In genomic region chr21:44619886-44620285, GRCh38 we compare ENCODE assay signal across 22 cellular contexts. TPM values are rescaled to one million over a fixed set of nuclear protein-coding genes. Genes with fewer than 3 reads are reported as not detected.
DNase-seq lines count a peak whose midpoint lies in the region; ATAC-seq, FAIRE-seq and TF ChIP-seq lines count a peak whose summit lies in the region.
"Had no signal": no experiment of that assay in that cellular context is flagged by ENCODE, and none has a peak within 500 bp of the region (broad histone marks: within the 10 kb centered on the region; RNA-seq: fewer than 3 reads in every experiment).

No MANE protein-coding gene starts in this region.

- peaks cover 7% of the 10 kb centered on the region for H3K9me3 ChIP-seq in CD8-positive, alpha-beta memory T cell (ENCODE audit: low read length)

- peaks cover 47% of the 10 kb centered on the region for H3K4me1 ChIP-seq in CD8-positive, alpha-beta memory T cell (ENCODE audit: insufficient read depth, low read length)

- no peak overlapping the region for H3K27ac ChIP-seq in CD8-positive, alpha-beta memory T cell (ENCODE audit: low read depth, low read length)

- peaks cover 40% of the 10 kb centered on the region for H3K4me1 Mint-ChIP-seq in activated naive CD4-positive, alpha-beta T cell treated with anti-CD3 and anti-CD28 coated beads for 36 hours (ENCODE audit: low read depth)
- H3K4me1 Mint-ChIP-seq in CD8-positive, alpha-beta memory T cell, result peaks cover 47 to 60% (median 56%) of the 10 kb centered on the region in 3 donors
- peaks cover 27% of the 10 kb centered on the region for H3K4me1 Mint-ChIP-seq in activated T-helper 1 cell treated with anti-CD3 and anti-CD28 coated beads, Interleukin-12 subunit alpha, Interleukin-12 subunit beta, Interleukin-2, Interleukin-4 antibody, amounts not matched to agents 30 ng/mL and 10 ng/mL and 1 ng/mL, durations not matched to agents 14 hours and 24 hours and 36 hours (ENCODE audit: low read depth)
- H3K4me1 Mint-ChIP-seq in natural killer cell treated with Interleukin-12 subunit alpha and Interleukin-12 subunit beta and Interleukin-15 and Interleukin-18, amount 100 ng/mL, for 72 hours (ENCODE audit: low read depth in 2 of 2), result peaks cover 17 to 29% of the 10 kb centered on the region in 2 donors

- CTCF ChIA-PET in activated naive CD4-positive, alpha-beta T cell treated with anti-CD3 and anti-CD28 coated beads for 36 hours (lab: Charles Lee), result interaction anchor here (1.2 kb wide), 1 partner anchor 18 kb away, joined by 3 read pairs; no protein-coding TSS in a partner anchor
- CTCF ChIA-PET in CD8-positive, alpha-beta memory T cell (lab: Charles Lee), result interaction anchor here (1.3 to 3.1 kb wide), 5 partner anchors 18 to 110 kb away, joined by 3 to 14 read pairs (median 5); partner anchors contain the start of genes KRTAP10-10 and KRTAP12-3

- H3K36me3 Mint-ChIP-seq in activated naive CD4-positive, alpha-beta T cell treated with anti-CD3 and anti-CD28 coated beads for 36 hours (ENCODE audit: low read depth), result peaks cover 16% of the 10 kb centered on the region
- peaks cover 15 to 48% (median 21%) of the 10 kb centered on the region in 3 donors for H3K36me3 Mint-ChIP-seq in CD8-positive, alpha-beta memory T cell
- H3K36me3 Mint-ChIP-seq in activated T-helper 1 cell treated with anti-CD3 and anti-CD28 coated beads, Interleukin-12 subunit alpha, Interleukin-12 subunit beta, Interleukin-2, Interleukin-4 antibody, amounts not matched to agents 30 ng/mL and 10 ng/mL and 1 ng/mL, durations not matched to agents 14 hours and 24 hours and 36 hours (ENCODE audit: low read depth), result peaks cover 32% of the 10 kb centered on the region
- peaks cover 47% of the 10 kb centered on the region for H3K36me3 Mint-ChIP-seq in natural killer cell treated with Interleukin-12 subunit alpha and Interleukin-12 subunit beta and Interleukin-15 and Interleukin-18, amount 100 ng/mL, for 72 hours

- POLR2A ChIA-PET in CD8-positive, alpha-beta memory T cell (lab: Charles Lee), result interaction anchor here (1.9 kb wide), 1 partner anchor 38 kb away, joined by 23 read pairs; the partner anchor contains the start of gene KRTAP12-3

- no peaks in the 10 kb centered on the region for H3K36me3 ChIP-seq in CD8-positive, alpha-beta memory T cell (ENCODE audit: insufficient read depth, low read length)

- FAIRE-seq in GM12892 (lab: Jason Lieb, UNC), result no peak
- FAIRE-seq: GM19239 had no signal

- H3K27me3 Mint-ChIP-seq in activated naive CD4-positive, alpha-beta T cell treated with anti-CD3 and anti-CD28 coated beads for 36 hours (ENCODE audit: low read depth), result no peaks in the 10 kb centered on the region
- H3K27me3 Mint-ChIP-seq in CD8-positive, alpha-beta memory T cell, result no peaks in the 10 kb centered on the region
- peaks cover 4% of the 10 kb centered on the region for H3K27me3 Mint-ChIP-seq in activated T-helper 1 cell treated with anti-CD3 and anti-CD28 coated beads, Interleukin-12 subunit alpha, Interleukin-12 subunit beta, Interleukin-2, Interleukin-4 antibody, amounts not matched to agents 30 ng/mL and 10 ng/mL and 1 ng/mL, durations not matched to agents 14 hours and 24 hours and 36 hours (ENCODE audit: insufficient read depth)
- no peaks in the 10 kb centered on the region for H3K27me3 Mint-ChIP-seq in natural killer cell treated with Interleukin-12 subunit alpha and Interleukin-12 subunit beta and Interleukin-15 and Interleukin-18, amount 100 ng/mL, for 72 hours

- DNase-seq in activated naive CD4-positive, alpha-beta T cell treated with anti-CD3 and anti-CD28 coated beads for 36 hours, result no peak
- no peak for DNase-seq in activated naive CD4-positive, alpha-beta T cell (lab: John Stamatoyannopoulos, UW)
- no peak for DNase-seq in CD8-positive, alpha-beta memory T cell
- no peak for DNase-seq in activated T-helper 1 cell treated with anti-CD3 and anti-CD28 coated beads, Interleukin-12 subunit alpha, Interleukin-12 subunit beta, Interleukin-2, Interleukin-4 antibody, amounts not matched to agents 30 ng/mL and 10 ng/mL and 1 ng/mL, durations not matched to agents 14 hours and 24 hours and 36 hours (ENCODE audit: low spot score)
- no peak for DNase-seq in natural killer cell treated with Interleukin-12 subunit alpha and Interleukin-12 subunit beta and Interleukin-15 and Interleukin-18, amount 100 ng/mL, for 72 hours (ENCODE audit: low spot score)
- no peak for DNase-seq in NCI-H510A (lab: John Stamatoyannopoulos, UW)
- no peak for DNase-seq in GM12892 (ENCODE audit: insufficient read length)
- no peak for DNase-seq in D341Med (ENCODE audit: low spot score)
- DNase-seq: C1 segment of cervical spinal cord, DMS53, IMR-90, Kasumi-1, MM.1S, NCI-H1092 treated with DMSO at 0.1 percent for 48 hours, NCI-H1694, NCI-H345, NCI-H526 treated with DMSO at 0.1 percent for 48 hours had no signal

- H3K4me3 Mint-ChIP-seq in activated naive CD4-positive, alpha-beta T cell treated with anti-CD3 and anti-CD28 coated beads for 36 hours, result no peak overlapping the region
- peak overlapping the region in 3 of 7 donors; percentile 18 to 44 (median 20) for H3K4me3 Mint-ChIP-seq in CD8-positive, alpha-beta memory T cell
- H3K4me3 Mint-ChIP-seq in activated T-helper 1 cell treated with anti-CD3 and anti-CD28 coated beads, Interleukin-12 subunit alpha, Interleukin-12 subunit beta, Interleukin-2, Interleukin-4 antibody, amounts not matched to agents 30 ng/mL and 10 ng/mL and 1 ng/mL, durations not matched to agents 14 hours and 24 hours and 36 hours, result no peak overlapping the region
- H3K4me3 Mint-ChIP-seq in natural killer cell treated with Interleukin-12 subunit alpha and Interleukin-12 subunit beta and Interleukin-15 and Interleukin-18, amount 100 ng/mL, for 72 hours, result no peak overlapping the region

- TF ChIP-seq POLR2A in GM12892 (IDR thresholded peaks at IDR 0.05; ENCODE audit: low read depth, low read length), result no peak

- no peak overlapping the region for H3K4me3 ChIP-seq in CD8-positive, alpha-beta memory T cell (ENCODE audit: low read length)

- H3K9me3 Mint-ChIP-seq in activated naive CD4-positive, alpha-beta T cell treated with anti-CD3 and anti-CD28 coated beads for 36 hours, result peaks cover 47% of the 10 kb centered on the region
- H3K9me3 Mint-ChIP-seq in CD8-positive, alpha-beta memory T cell, result peaks cover 30 to 49% (median 45%) of the 10 kb centered on the region in 5 donors
- H3K9me3 Mint-ChIP-seq in activated T-helper 1 cell treated with anti-CD3 and anti-CD28 coated beads, Interleukin-12 subunit alpha, Interleukin-12 subunit beta, Interleukin-2, Interleukin-4 antibody, amounts not matched to agents 30 ng/mL and 10 ng/mL and 1 ng/mL, durations not matched to agents 14 hours and 24 hours and 36 hours, result peaks cover 66% of the 10 kb centered on the region
- peaks cover 34% of the 10 kb centered on the region for H3K9me3 Mint-ChIP-seq in natural killer cell treated with Interleukin-12 subunit alpha and Interleukin-12 subunit beta and Interleukin-15 and Interleukin-18, amount 100 ng/mL, for 72 hours

- peak overlapping the region; percentile 93 for H3K27ac Mint-ChIP-seq in activated naive CD4-positive, alpha-beta T cell treated with anti-CD3 and anti-CD28 coated beads for 36 hours
- peak overlapping the region in 7 of 8 donors; percentile 44 to 95 (median 91) for H3K27ac Mint-ChIP-seq in CD8-positive, alpha-beta memory T cell
- H3K27ac Mint-ChIP-seq in activated T-helper 1 cell treated with anti-CD3 and anti-CD28 coated beads, Interleukin-12 subunit alpha, Interleukin-12 subunit beta, Interleukin-2, Interleukin-4 antibody, amounts not matched to agents 30 ng/mL and 10 ng/mL and 1 ng/mL, durations not matched to agents 14 hours and 24 hours and 36 hours, result peak overlapping the region; percentile 11
- H3K27ac Mint-ChIP-seq in natural killer cell treated with Interleukin-12 subunit alpha and Interleukin-12 subunit beta and Interleukin-15 and Interleukin-18, amount 100 ng/mL, for 72 hours, result peak overlapping the region; percentile 68 to 91

- no peak for ATAC-seq in natural killer cell treated with Interleukin-12 subunit alpha and Interleukin-12 subunit beta and Interleukin-15 and Interleukin-18, amount 100 ng/mL, for 72 hours

- intact Hi-C loops in activated naive CD4-positive, alpha-beta T cell treated with anti-CD3 and anti-CD28 coated beads for 36 hours (cut with micrococcal nuclease), result loop anchor here (1.0 kb wide), 2 partner anchors 38 to 73 kb away; no protein-coding TSS in a partner anchor
- intact Hi-C loops in activated T-helper 1 cell treated with anti-CD3 and anti-CD28 coated beads, Interleukin-12 subunit alpha, Interleukin-12 subunit beta, Interleukin-2, Interleukin-4 antibody, amounts not matched to agents 30 ng/mL and 10 ng/mL and 1 ng/mL, durations not matched to agents 14 hours and 24 hours and 36 hours (cut with micrococcal nuclease), result loop anchor here (5.0 kb wide), 1 partner anchor 37 kb away; the partner anchor contains the start of gene KRTAP12-3

- no peaks in the 10 kb centered on the region for H3K27me3 ChIP-seq in CD8-positive, alpha-beta memory T cell (ENCODE audit: insufficient read depth, low read length, poor library complexity, severe bottlenecking)

RNA-seq across cellular contexts. Expression of gene KRTAP10-9, which starts 7.0 kb away (rescaled TPM):
- total RNA-seq in activated naive CD4-positive, alpha-beta T cell treated with anti-CD3 and anti-CD28 coated beads for 36 hours, result not detected
- total RNA-seq in CD8-positive, alpha-beta memory T cell, result not detected
- not detected for polyA plus RNA-seq in CD8-positive, alpha-beta memory T cell
- total RNA-seq in activated T-helper 1 cell treated with anti-CD3 and anti-CD28 coated beads, Interleukin-12 subunit alpha, Interleukin-12 subunit beta, Interleukin-2, Interleukin-4 antibody, amounts not matched to agents 30 ng/mL and 10 ng/mL and 1 ng/mL, durations not matched to agents 14 hours and 24 hours and 36 hours, result not detected in 2 replicates
- total RNA-seq in natural killer cell treated with Interleukin-12 subunit alpha and Interleukin-12 subunit beta and Interleukin-15 and Interleukin-18, amount 100 ng/mL, for 72 hours, result not detected
- not detected for polyA plus RNA-seq in GM12892 (2012; ENCODE audit: missing spikeins)
- total RNA-seq: A673, H4, HT-29, IMR-90, OCI-LY7 had no signal
- polyA plus RNA-seq: IMR-90 had no signal

RNA-seq across cellular contexts. Expression of gene KRTAP10-8, which starts 8.0 kb away (rescaled TPM):
- total RNA-seq in activated naive CD4-positive, alpha-beta T cell treated with anti-CD3 and anti-CD28 coated beads for 36 hours, result not detected
- total RNA-seq in CD8-positive, alpha-beta memory T cell, result not detected
- not detected for polyA plus RNA-seq in CD8-positive, alpha-beta memory T cell
- total RNA-seq in activated T-helper 1 cell treated with anti-CD3 and anti-CD28 coated beads, Interleukin-12 subunit alpha, Interleukin-12 subunit beta, Interleukin-2, Interleukin-4 antibody, amounts not matched to agents 30 ng/mL and 10 ng/mL and 1 ng/mL, durations not matched to agents 14 hours and 24 hours and 36 hours, result not detected in 2 replicates
- not detected for total RNA-seq in natural killer cell treated with Interleukin-12 subunit alpha and Interleukin-12 subunit beta and Interleukin-15 and Interleukin-18, amount 100 ng/mL, for 72 hours
- polyA plus RNA-seq in GM12892 (2012; ENCODE audit: missing spikeins), result not detected
- total RNA-seq: A673, H4, HT-29, IMR-90, OCI-LY7 had no signal
- polyA plus RNA-seq: IMR-90 had no signal

RNA-seq across cellular contexts. Expression of gene KRTAP10-10, which starts 17.3 kb away (rescaled TPM):
- total RNA-seq in activated naive CD4-positive, alpha-beta T cell treated with anti-CD3 and anti-CD28 coated beads for 36 hours, result not detected
- not detected for total RNA-seq in CD8-positive, alpha-beta memory T cell
- polyA plus RNA-seq in CD8-positive, alpha-beta memory T cell, result not detected
- total RNA-seq in activated T-helper 1 cell treated with anti-CD3 and anti-CD28 coated beads, Interleukin-12 subunit alpha, Interleukin-12 subunit beta, Interleukin-2, Interleukin-4 antibody, amounts not matched to agents 30 ng/mL and 10 ng/mL and 1 ng/mL, durations not matched to agents 14 hours and 24 hours and 36 hours, result not detected in 2 replicates
- not detected for total RNA-seq in natural killer cell treated with Interleukin-12 subunit alpha and Interleukin-12 subunit beta and Interleukin-15 and Interleukin-18, amount 100 ng/mL, for 72 hours
- not detected for polyA plus RNA-seq in GM12892 (2012; ENCODE audit: missing spikeins)
- total RNA-seq: A673, H4, HT-29, IMR-90, OCI-LY7 had no signal
- polyA plus RNA-seq: IMR-90 had no signal

RNA-seq across cellular contexts. Expression of gene KRTAP10-7, which starts 19.5 kb away (rescaled TPM):
- not detected for total RNA-seq in activated naive CD4-positive, alpha-beta T cell treated with anti-CD3 and anti-CD28 coated beads for 36 hours
- not detected for total RNA-seq in CD8-positive, alpha-beta memory T cell
- polyA plus RNA-seq in CD8-positive, alpha-beta memory T cell, result not detected
- total RNA-seq in activated T-helper 1 cell treated with anti-CD3 and anti-CD28 coated beads, Interleukin-12 subunit alpha, Interleukin-12 subunit beta, Interleukin-2, Interleukin-4 antibody, amounts not matched to agents 30 ng/mL and 10 ng/mL and 1 ng/mL, durations not matched to agents 14 hours and 24 hours and 36 hours, result not detected in 2 replicates
- total RNA-seq in natural killer cell treated with Interleukin-12 subunit alpha and Interleukin-12 subunit beta and Interleukin-15 and Interleukin-18, amount 100 ng/mL, for 72 hours, result not detected
- not detected for polyA plus RNA-seq in GM12892 (2012; ENCODE audit: missing spikeins)
- total RNA-seq: A673, H4, HT-29, IMR-90, OCI-LY7 had no signal
- polyA plus RNA-seq: IMR-90 had no signal

RNA-seq across cellular contexts. Expression of gene KRTAP10-11, which starts 26.3 kb away (rescaled TPM):
- total RNA-seq in activated naive CD4-positive, alpha-beta T cell treated with anti-CD3 and anti-CD28 coated beads for 36 hours, result not detected
- total RNA-seq in CD8-positive, alpha-beta memory T cell, result not detected
- not detected for polyA plus RNA-seq in CD8-positive, alpha-beta memory T cell
- total RNA-seq in activated T-helper 1 cell treated with anti-CD3 and anti-CD28 coated beads, Interleukin-12 subunit alpha, Interleukin-12 subunit beta, Interleukin-2, Interleukin-4 antibody, amounts not matched to agents 30 ng/mL and 10 ng/mL and 1 ng/mL, durations not matched to agents 14 hours and 24 hours and 36 hours, result not detected in 2 replicates
- not detected for total RNA-seq in natural killer cell treated with Interleukin-12 subunit alpha and Interleukin-12 subunit beta and Interleukin-15 and Interleukin-18, amount 100 ng/mL, for 72 hours
- not detected for polyA plus RNA-seq in GM12892 (2012; ENCODE audit: missing spikeins)
- total RNA-seq: A673, H4, HT-29, IMR-90, OCI-LY7 had no signal
- polyA plus RNA-seq: IMR-90 had no signal

Comparison
In these comparisons a context has a peak if more than half of its experiments do, and no peak if none do; other contexts are left out.
1. H3K27ac Mint-ChIP-seq: peak in every context shown above with its lines; median percentile 93 in activated naive CD4-positive, alpha-beta T cell treated with anti-CD3 and anti-CD28 coated beads for 36 hours; 91 in CD8-positive, alpha-beta memory T cell; 80 in natural killer cell treated with Interleukin-12 subunit alpha and Interleukin-12 subunit beta and Interleukin-15 and Interleukin-18, amount 100 ng/mL, for 72 hours; 11 in activated T-helper 1 cell treated with anti-CD3 and anti-CD28 coated beads, Interleukin-12 subunit alpha, Interleukin-12 subunit beta, Interleukin-2, Interleukin-4 antibody, amounts not matched to agents 30 ng/mL and 10 ng/mL and 1 ng/mL, durations not matched to agents 14 hours and 24 hours and 36 hours.